In the genomic region with DNA sequence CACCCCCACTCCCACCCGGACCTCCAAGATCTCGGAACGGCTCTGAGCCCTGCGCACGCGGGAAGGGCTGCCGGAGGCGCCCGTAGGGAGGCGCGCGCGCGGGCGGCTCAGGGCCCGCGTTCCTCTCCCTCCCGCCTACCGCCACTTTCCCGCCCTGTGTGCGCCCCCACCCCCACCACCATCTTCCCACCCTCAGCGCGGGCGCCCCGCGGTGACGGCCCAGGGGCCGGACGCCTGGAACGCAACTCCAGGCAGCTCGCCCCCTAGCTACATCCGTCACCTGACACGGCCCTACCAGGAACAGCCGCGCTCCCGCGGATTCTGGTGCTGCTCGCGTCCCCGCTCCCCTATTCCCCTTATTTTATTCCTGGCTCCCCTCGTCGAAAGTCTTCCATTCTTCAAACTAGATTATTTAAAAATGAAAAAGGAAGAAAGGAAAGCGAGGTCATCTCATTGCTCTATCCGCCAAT, we compare ENCODE assay signal across 8 cellular contexts. TPM values are rescaled to one million over a fixed set of nuclear protein-coding genes. Genes with fewer than 3 reads are reported as not detected.
A peak's percentile ranks its signal among the peaks of the same experiment; 100 is the strongest.
DNase-seq lines count a peak whose midpoint lies in the region; ATAC-seq, FAIRE-seq and TF ChIP-seq lines count a peak whose summit lies in the region.

Gene CDKN2B-AS1 (plus strand): TSS at position 266 of the 470 bp plus-strand sequence.

- H3K4me1 Mint-ChIP-seq in immature natural killer cell: peaks cover 26 to 30% of the 10 kb centered on the region in 2 donors

- H3K4me3 ChIP-seq in body of pancreas: peak within 1 kb of the TSS; percentile 61 to 86
- H3K4me3 ChIP-seq in small intestine (ENCODE audit: low read depth in 1 of 2, low read length in 2 of 2): peak within 1 kb of the TSS; percentile 42 to 82

- TF ChIP-seq CTCF in GM10266 (IDR thresholded peaks at IDR 0.05; ENCODE audit: control insufficient read depth, insufficient read depth, low read depth, missing control alignments) (peak; percentile 32), body of pancreas (IDR thresholded peaks at IDR 0.05) (peak in 1 of 7 experiments; percentile 6)

- intact Hi-C loops in body of pancreas (cut with DNase I): loop anchor here (5.0 to 10.0 kb wide), 2 partner anchors 60 to 177 kb away; no protein-coding TSS in a partner anchor

- H3K27ac Mint-ChIP-seq in immature natural killer cell: peak within 1 kb of the TSS; percentile 86 to 96 (median 92)

- H3K27me3 ChIP-seq in body of pancreas: peaks cover 0 to 7% of the 10 kb centered on the region in 2 donors
- peaks cover 5 to 6% of the 10 kb centered on the region in 2 donors for H3K27me3 ChIP-seq in small intestine (ENCODE audit: control insufficient read depth in 2 of 2, insufficient read depth in 2 of 2, low read length in 2 of 2)

- no peak for TF ChIP-seq POLR2A in body of pancreas (IDR thresholded peaks at IDR 0.05)

- DNase-seq in GM10266 (ENCODE audit: extremely low spot score) (peak; percentile 72), HuH-7.5 (ENCODE audit: low spot score) (peak; percentile 63), RPMI8226 (peak; percentile 89), body of pancreas (peak in 3 of 4 donors; percentile 36 to 50 (median 38)), immature natural killer cell (peak in 2 of 3 donors; percentile 55 to 63), small intestine (peak; percentile 37), superior temporal gyrus (ENCODE audit: extremely low spot score) (no peak)

- H3K27ac ChIP-seq in body of pancreas (peak within 1 kb of the TSS in 3 of 4 donors; percentile 25 to 81 (median 51)), small intestine (ENCODE audit: low read depth in 1 of 2, low read length in 1 of 2) (peak within 1 kb of the TSS; percentile 69 to 88)

- H3K36me3 ChIP-seq in body of pancreas (replicated peaks in 1 of 2; ENCODE audit: insufficient read depth in 1 of 2, low read depth in 2 of 2) (no peaks in the 10 kb centered on the region), small intestine (ENCODE audit: control insufficient read depth in 2 of 2, insufficient read depth in 2 of 2, low read length in 2 of 2) (no peaks in the 10 kb centered on the region)

- H3K4me1 ChIP-seq in body of pancreas: peaks cover 17% of the 10 kb centered on the region
- no peaks in the 10 kb centered on the region for H3K4me1 ChIP-seq in small intestine (ENCODE audit: control insufficient read depth in 2 of 2, insufficient read depth in 1 of 2, low read depth in 1 of 2, low read length in 1 of 2)

- H3K27me3 Mint-ChIP-seq in immature natural killer cell (ENCODE audit: low read depth in 3 of 3): peaks cover 15 to 37% (median 24%) of the 10 kb centered on the region in 3 donors

- FAIRE-seq in small intestine (lab: Jason Lieb, UNC): no peak

- peaks cover 0 to 6% (median 3%) of the 10 kb centered on the region in 3 donors for H3K36me3 Mint-ChIP-seq in immature natural killer cell

- 0 to 1% methylated on average over 12 to 43 of the region's 44 CpGs for WGBS in body of pancreas, 2 donors
- WGBS in small intestine, 3 donors: 0 to 2% (median 0%) methylated on average over 27 to 44 of the region's 44 CpGs

- ATAC-seq in GM21737 (IDR thresholded peaks at IDR 0.05; ENCODE audit: unreplicated experiment) (peak; percentile 46), body of pancreas (peak; percentile 65)

- H3K4me3 Mint-ChIP-seq in immature natural killer cell: peak within 1 kb of the TSS; percentile 93 to 99 (median 96)

- peaks cover 0 to 2% (median 0%) of the 10 kb centered on the region in 6 donors for H3K9me3 Mint-ChIP-seq in immature natural killer cell

- H3K9me3 ChIP-seq in body of pancreas (no peaks in the 10 kb centered on the region), small intestine (ENCODE audit: control insufficient read depth, low read depth) (no peaks in the 10 kb centered on the region)

RNA-seq across cellular contexts. Expression of gene CDKN2B-AS1, which starts in this region (rescaled TPM):
- under 1 TPM in 1 of 2 donors, not detected in 1; 0.26 TPM for total RNA-seq in body of pancreas
- polyA plus RNA-seq in immature natural killer cell (under 1 TPM in 1 of 3 donors, not detected in 2; 0.55 TPM), small intestine (1 to 10 TPM; 1.3 to 8.7 (median 8.4) TPM)

Comparison
In these comparisons a context has a peak if more than half of its experiments do, and no peak if none do; other contexts are left out.
1. Peak in DNase-seq, ATAC-seq, H3K4me3 ChIP-seq and H3K27ac ChIP-seq in body of pancreas; RNA of the gene not detected or under 1 TPM.
2. Peak in DNase-seq in immature natural killer cell; RNA of the gene not detected or under 1 TPM.